Comparison of ENCODE assay signal across 1 cellular context in genomic region chr12:57609781-57610552, GRCh38.
TF ChIP-seq lines count a peak whose summit lies in the region.

No MANE protein-coding gene starts in this region.

TF ChIP-seq in K562, 482 proteins besides CTCF, POLR2A, EP300 and RAD21:
- TF ChIP-seq RBM34 (IDR thresholded peaks at IDR 0.05; ENCODE audit: borderline replicate concordance, insufficient read depth, low read length) (no peak), HES1 (IDR thresholded peaks at IDR 0.05; ENCODE audit: low read depth) (no peak), ID3 (CRISPR knock-in tag; IDR thresholded peaks at IDR 0.05) (no peak), ID3 (tag; IDR thresholded peaks at IDR 0.05) (no peak), MECOM (CRISPR knock-in tag; IDR thresholded peaks at IDR 0.05) (no peak), CTBP1 (IDR thresholded peaks at IDR 0.05; ENCODE audit: borderline replicate concordance) (no peak), MCM2 (IDR thresholded peaks at IDR 0.05; ENCODE audit: low read depth) (no peak), ZBTB17 (CRISPR knock-in tag; IDR thresholded peaks at IDR 0.05) (no peak), PML (IDR thresholded peaks at IDR 0.05; ENCODE audit: low read length) (no peak)
TF ChIP-seq in K562: peak in this region for 0.
